16 cellular contexts compared by ENCODE assay signal in genomic region chrX:48492293-48492910, GRCh38. TPM values are rescaled to one million over a fixed set of nuclear protein-coding genes. Genes with fewer than 3 reads are reported as not detected.
DNase-seq lines count a peak whose midpoint lies in the region; ATAC-seq and TF ChIP-seq lines count a peak whose summit lies in the region.
"Had no signal": no experiment of that assay in that cellular context is flagged by ENCODE, and none has a peak within 500 bp of the region (broad histone marks: within the 10 kb centered on the region; RNA-seq: fewer than 3 reads in every experiment).

No MANE protein-coding gene starts in this region.

- no peak overlapping the region for H3K4me3 ChIP-seq in NB4 (ENCODE audit: low read depth, low read length)
- H3K4me3 ChIP-seq in cardiac fibroblast (replicated peaks in 1 of 2; ENCODE audit: low read depth in 2 of 2, low read length in 2 of 2), result no peak overlapping the region
- H3K4me3 ChIP-seq in naive thymus-derived CD4-positive, alpha-beta T cell (ENCODE audit: low read length), result no peak overlapping the region
- H3K4me3 ChIP-seq: GM12878 had no signal

- TF ChIP-seq POLR2A in NB4 (IDR thresholded peaks at IDR 0.05; ENCODE audit: extremely low read depth, insufficient read length), result no peak

- peak; percentile 56 for ATAC-seq in naive thymus-derived CD4-positive, alpha-beta T cell
- no peak for ATAC-seq in GM19467 (IDR thresholded peaks at IDR 0.05; ENCODE audit: unreplicated experiment)
- no peak for ATAC-seq in activated naive CD4-positive, alpha-beta T cell treated with anti-CD3 and anti-CD28 coated beads, Interleukin-2, amount 50 U/mL, for 72 hours
- ATAC-seq: activated CD4-positive, alpha-beta T cell treated with anti-CD3 and anti-CD28 coated beads for 36 hours; GM12878 had no signal

- H3K27me3 Mint-ChIP-seq in naive thymus-derived CD4-positive, alpha-beta T cell, result no peaks in the 10 kb centered on the region
- H3K27me3 Mint-ChIP-seq: activated CD4-positive, alpha-beta T cell treated with anti-CD3 and anti-CD28 coated beads for 36 hours had no signal

- H3K36me3 Mint-ChIP-seq in naive thymus-derived CD4-positive, alpha-beta T cell, result no peaks in the 10 kb centered on the region
- H3K36me3 Mint-ChIP-seq in activated naive CD4-positive, alpha-beta T cell treated with anti-CD3 and anti-CD28 coated beads, Interleukin-2, amount 50 U/mL, for 72 hours, result no peaks in the 10 kb centered on the region

- TF ChIP-seq CTCF in NB4 (IDR thresholded peaks at IDR 0.05; ENCODE audit: low read depth, low read length) (no peak), cardiac fibroblast (IDR thresholded peaks at IDR 0.05; ENCODE audit: low read depth, low read length) (no peak)

- DNase-seq in EH (ENCODE audit: low read depth), result peak; percentile 69
- peak; percentile 91 for DNase-seq in NB4 (ENCODE audit: low read depth)
- peak; percentile 26 to 77 for DNase-seq in cardiac fibroblast (ENCODE audit: low read depth in 2 of 2)
- no peak for DNase-seq in naive thymus-derived CD4-positive, alpha-beta T cell
- no peak for DNase-seq in activated naive CD4-positive, alpha-beta T cell treated with anti-CD3 and anti-CD28 coated beads, Interleukin-2, amount 50 U/mL, for 72 hours (ENCODE audit: low spot score in 2 of 2)
- no peak for DNase-seq in NCI-H1694 treated with DMSO at 0.1 percent for 48 hours (lab: John Stamatoyannopoulos, UW)
- DNase-seq in stimulated activated CD4-positive, alpha-beta T cell treated with anti-CD3 and anti-CD28 coated beads, Interleukin-4, amount 100 ng/mL, for 4 hours, result no peak
- DNase-seq: activated CD4-positive, alpha-beta T cell treated with anti-CD3 and anti-CD28 coated beads for 36 hours; Calu3; caudate nucleus; Karpas-422; NCI-H345; SHP77 treated with DMSO at 0.1 percent for 48 hours; stimulated activated CD4-positive, alpha-beta T cell treated with anti-CD3 and anti-CD28 coated beads, Interleukin-15, amount 100 ng/mL, for 24 hours had no signal

- intact Hi-C loops in naive thymus-derived CD4-positive, alpha-beta T cell (cut with micrococcal nuclease), result no loop called here

- no peaks in the 10 kb centered on the region for H3K27me3 ChIP-seq in naive thymus-derived CD4-positive, alpha-beta T cell (ENCODE audit: control insufficient read depth in 2 of 2, insufficient read depth in 2 of 2, low read length in 2 of 2)

- no peaks in the 10 kb centered on the region for H3K36me3 ChIP-seq in naive thymus-derived CD4-positive, alpha-beta T cell (ENCODE audit: control insufficient read depth in 2 of 3, insufficient read depth in 3 of 3, low read length in 3 of 3)

- H3K4me3 Mint-ChIP-seq in naive thymus-derived CD4-positive, alpha-beta T cell, result no peak overlapping the region
- H3K4me3 Mint-ChIP-seq: activated CD4-positive, alpha-beta T cell treated with anti-CD3 and anti-CD28 coated beads for 36 hours had no signal

- H3K4me1 ChIP-seq in naive thymus-derived CD4-positive, alpha-beta T cell (ENCODE audit: control insufficient read depth in 2 of 2, insufficient read depth in 2 of 2, low read length in 2 of 2), result no peaks in the 10 kb centered on the region

- POLR2A ChIA-PET in naive thymus-derived CD4-positive, alpha-beta T cell (lab: Charles Lee), result no interaction called here

- H3K27ac ChIP-seq in naive thymus-derived CD4-positive, alpha-beta T cell (ENCODE audit: low read depth, low read length), result no peak overlapping the region

- no peaks in the 10 kb centered on the region for H3K9me3 Mint-ChIP-seq in naive thymus-derived CD4-positive, alpha-beta T cell
- no peaks in the 10 kb centered on the region for H3K9me3 Mint-ChIP-seq in activated naive CD4-positive, alpha-beta T cell treated with anti-CD3 and anti-CD28 coated beads, Interleukin-2, amount 50 U/mL, for 72 hours

- CTCF ChIA-PET in naive thymus-derived CD4-positive, alpha-beta T cell (lab: Charles Lee), result no interaction called here

- H3K4me1 Mint-ChIP-seq in naive thymus-derived CD4-positive, alpha-beta T cell, result peaks cover 0 to 2% (median 0%) of the 10 kb centered on the region in 7 donors
- H3K4me1 Mint-ChIP-seq: activated CD4-positive, alpha-beta T cell treated with anti-CD3 and anti-CD28 coated beads for 36 hours had no signal

- no peaks in the 10 kb centered on the region for H3K9me3 ChIP-seq in naive thymus-derived CD4-positive, alpha-beta T cell (ENCODE audit: control insufficient read depth in 2 of 3, low read length in 3 of 3)

- no peak overlapping the region for H3K27ac Mint-ChIP-seq in naive thymus-derived CD4-positive, alpha-beta T cell
- H3K27ac Mint-ChIP-seq in activated naive CD4-positive, alpha-beta T cell treated with anti-CD3 and anti-CD28 coated beads, Interleukin-2, amount 50 U/mL, for 72 hours, result no peak overlapping the region
- H3K27ac Mint-ChIP-seq: activated CD4-positive, alpha-beta T cell treated with anti-CD3 and anti-CD28 coated beads for 36 hours had no signal

RNA-seq across cellular contexts. Expression of gene PORCN, which starts 16.4 kb away (rescaled TPM):
- total RNA-seq in naive thymus-derived CD4-positive, alpha-beta T cell, result 10 to 100 TPM; 13.1 to 19.0 (median 16.8) TPM
- 10 to 100 TPM; 10.0 to 11.5 TPM for polyA plus RNA-seq in naive thymus-derived CD4-positive, alpha-beta T cell
- 10 to 100 TPM; 10.7 to 11.8 TPM for total RNA-seq in activated naive CD4-positive, alpha-beta T cell treated with anti-CD3 and anti-CD28 coated beads, Interleukin-2, amount 50 U/mL, for 72 hours

RNA-seq across cellular contexts. Expression of gene FTSJ1, which starts 16.4 kb away (rescaled TPM):
- 10 to 100 TPM; 48.6 to 62.5 (median 59.5) TPM for total RNA-seq in naive thymus-derived CD4-positive, alpha-beta T cell
- polyA plus RNA-seq in naive thymus-derived CD4-positive, alpha-beta T cell, result 10 to 100 TPM; 56.4 to 74.0 TPM
- total RNA-seq in activated naive CD4-positive, alpha-beta T cell treated with anti-CD3 and anti-CD28 coated beads, Interleukin-2, amount 50 U/mL, for 72 hours, result 10 to 100 TPM; 58.4 to 76.6 TPM

RNA-seq across cellular contexts. Expression of gene SLC38A5, which starts 22.3 kb away (rescaled TPM):
- 10 to 100 TPM; 10.2 to 75.5 (median 17.3) TPM for total RNA-seq in naive thymus-derived CD4-positive, alpha-beta T cell
- polyA plus RNA-seq in naive thymus-derived CD4-positive, alpha-beta T cell, result 1 to 10 TPM; 9.4 to 9.7 TPM
- total RNA-seq in activated naive CD4-positive, alpha-beta T cell treated with anti-CD3 and anti-CD28 coated beads, Interleukin-2, amount 50 U/mL, for 72 hours, result 10 to 100 TPM; 46.3 to 94.5 TPM

RNA-seq across cellular contexts. Expression of gene EBP, which starts 29.2 kb away (rescaled TPM):
- total RNA-seq in naive thymus-derived CD4-positive, alpha-beta T cell, result 100 to 1,000 TPM in 1 of 5 experiments, 10 to 100 TPM in 4; 33.3 to 188 (median 35.3) TPM
- 10 to 100 TPM; 72.4 to 80.6 TPM for polyA plus RNA-seq in naive thymus-derived CD4-positive, alpha-beta T cell
- total RNA-seq in activated naive CD4-positive, alpha-beta T cell treated with anti-CD3 and anti-CD28 coated beads, Interleukin-2, amount 50 U/mL, for 72 hours, result 100 to 1,000 TPM; 107 to 176 TPM

RNA-seq across cellular contexts. Expression of gene TBC1D25, which starts 47.1 kb away (rescaled TPM):
- total RNA-seq in naive thymus-derived CD4-positive, alpha-beta T cell, result 10 to 100 TPM; 20.2 to 31.2 (median 26.4) TPM
- polyA plus RNA-seq in naive thymus-derived CD4-positive, alpha-beta T cell, result 10 to 100 TPM; 16.2 to 22.8 TPM
- 10 to 100 TPM; 18.8 to 22.2 TPM for total RNA-seq in activated naive CD4-positive, alpha-beta T cell treated with anti-CD3 and anti-CD28 coated beads, Interleukin-2, amount 50 U/mL, for 72 hours

Comparison
In these comparisons a context has a peak if more than half of its experiments do, and no peak if none do; other contexts are left out.
1. DNase-seq: peak in EH (single experiment), NB4 (single experiment) and cardiac fibroblast (2 of 2); none in naive thymus-derived CD4-positive, alpha-beta T cell (0 of 9), activated naive CD4-positive, alpha-beta T cell treated with anti-CD3 and anti-CD28 coated beads, Interleukin-2, amount 50 U/mL, for 72 hours (0 of 2), NCI-H1694 treated with DMSO at 0.1 percent for 48 hours (single experiment) and stimulated activated CD4-positive, alpha-beta T cell treated with anti-CD3 and anti-CD28 coated beads, Interleukin-4, amount 100 ng/mL, for 4 hours (0 of 2).